Comparison of ENCODE assay signal across 13 cellular contexts in the genomic region with DNA sequence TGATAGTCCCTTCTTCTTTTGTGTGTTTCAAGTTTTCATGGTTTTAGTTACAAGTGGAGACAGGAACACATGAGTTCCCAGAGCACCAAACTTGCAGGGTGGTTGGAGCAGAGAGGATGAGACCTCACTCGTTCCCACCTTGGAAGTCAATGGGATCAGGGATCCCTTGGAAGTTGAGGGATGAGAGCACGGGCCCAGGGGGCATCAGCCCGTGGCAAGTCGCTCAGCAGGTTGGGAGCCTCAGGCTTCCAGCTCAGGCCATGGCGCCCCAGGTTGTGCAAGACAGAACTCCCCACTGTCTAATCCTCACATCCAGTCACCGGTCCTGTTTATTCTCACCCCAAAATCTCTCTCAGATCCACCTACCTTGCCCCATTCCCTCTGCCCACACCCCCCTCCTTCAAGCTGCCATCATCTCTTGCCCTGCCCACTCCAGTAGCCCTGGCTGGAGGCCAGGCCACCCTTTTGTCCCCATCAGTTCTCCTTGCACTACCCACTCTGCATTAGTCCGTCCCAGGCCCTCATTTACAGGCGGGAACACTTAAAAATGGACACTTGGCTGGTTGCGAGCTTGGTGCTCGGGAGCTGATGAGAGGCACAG. TPM values are rescaled to one million over a fixed set of nuclear protein-coding genes. Genes with fewer than 3 reads are reported as not detected.
A peak's percentile ranks its signal among the peaks of the same experiment; 100 is the strongest.
DNase-seq lines count a peak whose midpoint lies in the region; ATAC-seq and TF ChIP-seq lines count a peak whose summit lies in the region.
"Had no signal": no experiment of that assay in that cellular context is flagged by ENCODE, and none has a peak within 500 bp of the region (broad histone marks: within the 10 kb centered on the region; RNA-seq: fewer than 3 reads in every experiment).

No MANE protein-coding gene starts in this region.

- H3K4me3 ChIP-seq in ascending aorta (no peak overlapping the region), thoracic aorta (no peak overlapping the region)
- H3K4me3 ChIP-seq: upper lobe of left lung had no signal

- peaks cover 37% of the 10 kb centered on the region for H3K4me1 Mint-ChIP-seq in activated CD4-positive, alpha-beta T cell treated with anti-CD3 and anti-CD28 coated beads for 36 hours
- peaks cover 21% of the 10 kb centered on the region for H3K4me1 Mint-ChIP-seq in activated CD4-positive, alpha-beta T cell treated with anti-CD3 and anti-CD28 coated beads, Interleukin-2, amount 10 ng/mL, durations not matched to agents 24 days and 14 days
- H3K4me1 Mint-ChIP-seq in nephron = peaks cover 33% of the 10 kb centered on the region

- ATAC-seq in activated CD4-positive, alpha-beta T cell treated with anti-CD3 and anti-CD28 coated beads for 36 hours = no peak
- ATAC-seq in thoracic aorta (ENCODE audit: insufficient number of reproducible peaks, low FRiP score, low read depth) (no peak), GM18520 (IDR thresholded peaks at IDR 0.05; ENCODE audit: unreplicated experiment) (no peak)
- ATAC-seq: activated naive CD4-positive, alpha-beta T cell treated with anti-CD3 and anti-CD28 coated beads, Interleukin-2, amount 50 U/mL, for 72 hours had no signal

- H3K27me3 Mint-ChIP-seq in activated CD4-positive, alpha-beta T cell treated with anti-CD3 and anti-CD28 coated beads for 36 hours = no peaks in the 10 kb centered on the region
- no peaks in the 10 kb centered on the region for H3K27me3 Mint-ChIP-seq in activated CD4-positive, alpha-beta T cell treated with anti-CD3 and anti-CD28 coated beads, Interleukin-2, amount 10 ng/mL, durations not matched to agents 24 days and 14 days
- peaks cover 5% of the 10 kb centered on the region for H3K27me3 Mint-ChIP-seq in nephron (ENCODE audit: low read depth)

- CTCF ChIA-PET in activated CD4-positive, alpha-beta T cell treated with anti-CD3 and anti-CD28 coated beads for 36 hours (lab: Charles Lee) = interaction anchor here (0.7 to 1.5 kb wide), 4 partner anchors 26 to 620 kb away, joined by 3 to 5 read pairs (median 3); a partner anchor contains a TSS

- no peaks in the 10 kb centered on the region for H3K27me3 ChIP-seq in ascending aorta
- H3K27me3 ChIP-seq in thoracic aorta (replicated peaks; ENCODE audit: insufficient read depth) = no peaks in the 10 kb centered on the region
- H3K27me3 ChIP-seq: upper lobe of left lung had no signal

- H3K9me3 ChIP-seq in ascending aorta (no peaks in the 10 kb centered on the region), thoracic aorta (no peaks in the 10 kb centered on the region)
- H3K9me3 ChIP-seq: upper lobe of left lung had no signal

- H3K36me3 Mint-ChIP-seq in activated CD4-positive, alpha-beta T cell treated with anti-CD3 and anti-CD28 coated beads for 36 hours (ENCODE audit: low read depth) = no peaks in the 10 kb centered on the region
- H3K36me3 Mint-ChIP-seq in activated CD4-positive, alpha-beta T cell treated with anti-CD3 and anti-CD28 coated beads, Interleukin-2, amount 10 ng/mL, durations not matched to agents 24 days and 14 days (ENCODE audit: low read depth) = no peaks in the 10 kb centered on the region
- no peaks in the 10 kb centered on the region for H3K36me3 Mint-ChIP-seq in nephron (ENCODE audit: low read depth)
- H3K36me3 Mint-ChIP-seq: activated naive CD4-positive, alpha-beta T cell treated with anti-CD3 and anti-CD28 coated beads, Interleukin-2, amount 50 U/mL, for 72 hours had no signal

- no peak overlapping the region for H3K27ac Mint-ChIP-seq in activated CD4-positive, alpha-beta T cell treated with anti-CD3 and anti-CD28 coated beads for 36 hours
- H3K27ac Mint-ChIP-seq in activated CD4-positive, alpha-beta T cell treated with anti-CD3 and anti-CD28 coated beads, Interleukin-2, amount 10 ng/mL, durations not matched to agents 24 days and 14 days = no peak overlapping the region
- peak overlapping the region in 2 of 3 experiments; percentile 74 to 92 for H3K27ac Mint-ChIP-seq in nephron

- DNase-seq in activated CD4-positive, alpha-beta T cell treated with anti-CD3 and anti-CD28 coated beads for 36 hours = peak; percentile 3
- DNase-seq in activated CD4-positive, alpha-beta T cell treated with anti-CD3 and anti-CD28 coated beads, Interleukin-2, amount 10 ng/mL, durations not matched to agents 24 days and 14 days = no peak
- DNase-seq in ascending aorta (ENCODE audit: low spot score in 2 of 2) (no peak), thoracic aorta (ENCODE audit: low spot score) (no peak), NCI-H1694 treated with DMSO at 0.1 percent for 48 hours (lab: John Stamatoyannopoulos, UW) (no peak)
- no peak for DNase-seq in activated CD8-positive, alpha-beta memory T cell treated with anti-CD3 and anti-CD28 coated beads, Interleukin-2, amount 50 U/mL, for 4 hours
- DNase-seq: activated CD8-positive, alpha-beta memory T cell treated with anti-CD3 and anti-CD28 coated beads for 24 hours; cortex of kidney; NCI-H2171 treated with DMSO at 0.1 percent for 48 hours had no signal

- intact Hi-C loops in activated CD4-positive, alpha-beta T cell treated with anti-CD3 and anti-CD28 coated beads for 36 hours (cut with DNase I, micrococcal nuclease) = no loop called here
- intact Hi-C loops in activated CD4-positive, alpha-beta T cell treated with anti-CD3 and anti-CD28 coated beads, Interleukin-2, amount 10 ng/mL, durations not matched to agents 24 days and 14 days (cut with micrococcal nuclease) = no loop called here
- intact Hi-C loops in ascending aorta (cut with DNase I) = no loop called here

- H3K36me3 ChIP-seq in ascending aorta (no peaks in the 10 kb centered on the region), thoracic aorta (no peaks in the 10 kb centered on the region)
- H3K36me3 ChIP-seq: upper lobe of left lung had no signal

- no peaks in the 10 kb centered on the region for H3K9me3 Mint-ChIP-seq in activated CD4-positive, alpha-beta T cell treated with anti-CD3 and anti-CD28 coated beads for 36 hours (ENCODE audit: low read depth)
- no peaks in the 10 kb centered on the region for H3K9me3 Mint-ChIP-seq in activated CD4-positive, alpha-beta T cell treated with anti-CD3 and anti-CD28 coated beads, Interleukin-2, amount 10 ng/mL, durations not matched to agents 24 days and 14 days
- H3K9me3 Mint-ChIP-seq in nephron = no peaks in the 10 kb centered on the region
- H3K9me3 Mint-ChIP-seq: activated naive CD4-positive, alpha-beta T cell treated with anti-CD3 and anti-CD28 coated beads, Interleukin-2, amount 50 U/mL, for 72 hours had no signal

- POLR2A ChIA-PET in activated CD4-positive, alpha-beta T cell treated with anti-CD3 and anti-CD28 coated beads for 36 hours (lab: Charles Lee) = no interaction called here

- H3K4me3 Mint-ChIP-seq in activated CD4-positive, alpha-beta T cell treated with anti-CD3 and anti-CD28 coated beads for 36 hours = no peak overlapping the region
- H3K4me3 Mint-ChIP-seq in activated CD4-positive, alpha-beta T cell treated with anti-CD3 and anti-CD28 coated beads, Interleukin-2, amount 10 ng/mL, durations not matched to agents 24 days and 14 days = no peak overlapping the region
- H3K4me3 Mint-ChIP-seq in nephron = no peak overlapping the region

- H3K4me1 ChIP-seq in ascending aorta = peaks cover 10 to 16% of the 10 kb centered on the region in 2 donors
- peaks cover 16 to 20% of the 10 kb centered on the region in 2 donors for H3K4me1 ChIP-seq in thoracic aorta (ENCODE audit: control insufficient read depth in 1 of 2, low read depth in 2 of 2)

- TF ChIP-seq CTCF in ascending aorta (IDR thresholded peaks at IDR 0.05) (no peak), nephron (IDR thresholded peaks at IDR 0.05; ENCODE audit: unreplicated experiment in 3 of 3) (no peak), thoracic aorta (IDR thresholded peaks at IDR 0.05) (no peak)

- H3K27ac ChIP-seq in ascending aorta (peak overlapping the region; percentile 91 to 93), thoracic aorta (peak overlapping the region; percentile 84 to 85)

RNA-seq across cellular contexts. Expression of a gene that starts 37.6 kb away (rescaled TPM):
- 100 to 1,000 TPM; 135 to 225 TPM for total RNA-seq in activated CD4-positive, alpha-beta T cell treated with anti-CD3 and anti-CD28 coated beads for 36 hours
- total RNA-seq in activated CD4-positive, alpha-beta T cell treated with anti-CD3 and anti-CD28 coated beads, Interleukin-2, amount 10 ng/mL, durations not matched to agents 24 days and 14 days = 73.2 and 80.6 TPM in 2 replicates
- total RNA-seq in ascending aorta (185 TPM), thoracic aorta (100 to 1,000 TPM; 188 to 311 TPM)

Comparison
In these comparisons a context has a peak if more than half of its experiments do, and no peak if none do; other contexts are left out.
1. H3K27ac Mint-ChIP-seq: peak in nephron (2 of 3); none in activated CD4-positive, alpha-beta T cell treated with anti-CD3 and anti-CD28 coated beads for 36 hours (single experiment) and activated CD4-positive, alpha-beta T cell treated with anti-CD3 and anti-CD28 coated beads, Interleukin-2, amount 10 ng/mL, durations not matched to agents 24 days and 14 days (single experiment).